In the genomic region with DNA sequence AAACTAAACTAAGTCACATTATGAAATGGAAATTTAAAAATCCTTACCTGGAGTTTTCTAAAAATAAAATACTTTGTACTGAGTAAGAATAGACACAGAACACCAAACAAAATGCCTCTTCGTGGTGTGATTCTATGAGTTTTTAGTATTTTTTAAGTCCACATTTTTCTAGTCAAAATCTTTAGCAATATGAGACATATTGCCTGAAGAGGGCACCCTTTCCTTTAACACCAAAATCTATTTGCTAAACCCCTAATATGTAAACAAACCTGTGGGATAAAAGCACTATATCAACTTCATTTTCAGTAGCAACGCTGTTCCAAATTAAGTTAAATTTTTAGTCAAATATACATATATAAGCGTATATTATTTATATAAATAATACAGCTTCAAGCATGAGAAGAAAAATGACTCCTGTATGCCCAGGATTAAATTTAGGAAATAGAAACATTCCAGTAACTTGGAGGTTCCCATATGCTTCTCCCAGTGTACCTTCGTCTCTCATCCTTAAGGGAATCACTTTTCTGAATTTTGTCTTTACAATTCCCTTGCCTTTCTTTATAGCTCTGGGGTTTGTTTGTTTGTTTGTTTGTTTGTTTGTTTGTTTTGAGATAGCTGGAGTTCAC, we compare ENCODE assay signal across 9 cellular contexts. TPM values are rescaled to one million over a fixed set of nuclear protein-coding genes. Genes with fewer than 3 reads are reported as not detected.
DNase-seq lines count a peak whose midpoint lies in the region; ATAC-seq, FAIRE-seq and TF ChIP-seq lines count a peak whose summit lies in the region.
"Had no signal": no experiment of that assay in that cellular context is flagged by ENCODE, and none has a peak within 500 bp of the region (broad histone marks: within the 10 kb centered on the region; RNA-seq: fewer than 3 reads in every experiment).

No MANE protein-coding gene starts in this region.

- no peak overlapping the region for H3K4me3 Mint-ChIP-seq in CD4-positive, alpha-beta T cell
- H3K4me3 Mint-ChIP-seq in neural progenitor cell: no peak overlapping the region

- H3F3A ChIP-seq in neural progenitor cell (ENCODE audit: low read depth): no peaks in the 10 kb centered on the region

- H3K36me3 ChIP-seq in OCI-LY3 (replicated peaks; ENCODE audit: low read depth, low read length): no peaks in the 10 kb centered on the region
- no peaks in the 10 kb centered on the region for H3K36me3 ChIP-seq in endothelial cell of umbilical vein (ENCODE audit: control insufficient read depth in 2 of 2, extremely low read depth in 1 of 2, insufficient read depth in 2 of 2, low read length in 2 of 2)
- no peaks in the 10 kb centered on the region for H3K36me3 ChIP-seq in neural progenitor cell
- H3K36me3 ChIP-seq in stomach: no peaks in the 10 kb centered on the region

- H3K9me3 ChIP-seq in CD4-positive, alpha-beta T cell (ENCODE audit: control insufficient read depth, low read length): no peaks in the 10 kb centered on the region
- H3K9me3 ChIP-seq in OCI-LY3 (ENCODE audit: insufficient read depth, low read length): no peaks in the 10 kb centered on the region
- no peaks in the 10 kb centered on the region for H3K9me3 ChIP-seq in endothelial cell of umbilical vein (replicated peaks; ENCODE audit: control insufficient read depth, insufficient read depth, low read length)
- H3K9me3 ChIP-seq in neural progenitor cell (ENCODE audit: low read depth): no peaks in the 10 kb centered on the region
- H3K9me3 ChIP-seq in stomach: no peaks in the 10 kb centered on the region

- TF ChIP-seq EP300 in stomach (IDR thresholded peaks at IDR 0.05): no peak

- no peak for FAIRE-seq in endothelial cell of umbilical vein (lab: Jason Lieb, UNC)

- H3K27me3 ChIP-seq in CD4-positive, alpha-beta T cell (ENCODE audit: control insufficient read depth, insufficient read depth, low read length): no peaks in the 10 kb centered on the region
- peaks cover 2% of the 10 kb centered on the region; the same call in 1 of the 2 replicates for H3K27me3 ChIP-seq in OCI-LY3 (ENCODE audit: low read depth, low read length)
- peaks cover 0 to 3% of the 10 kb centered on the region in 2 experiments for H3K27me3 ChIP-seq in endothelial cell of umbilical vein (ENCODE audit: control insufficient read depth in 2 of 2, insufficient read depth in 2 of 2, low read length in 2 of 2)
- H3K27me3 ChIP-seq in neural progenitor cell: no peaks in the 10 kb centered on the region
- no peaks in the 10 kb centered on the region for H3K27me3 ChIP-seq in stomach

- H3K27me3 Mint-ChIP-seq in CD4-positive, alpha-beta T cell: no peaks in the 10 kb centered on the region
- H3K27me3 Mint-ChIP-seq in neural progenitor cell (ENCODE audit: insufficient read depth, low read depth): no peaks in the 10 kb centered on the region

- peaks cover 12% of the 10 kb centered on the region for H3K4me1 ChIP-seq in OCI-LY3 (ENCODE audit: low read length)
- no peaks in the 10 kb centered on the region for H3K4me1 ChIP-seq in endothelial cell of umbilical vein (ENCODE audit: control insufficient read depth, extremely low read depth, insufficient read depth, low read length)
- no peaks in the 10 kb centered on the region for H3K4me1 ChIP-seq in neural progenitor cell
- no peaks in the 10 kb centered on the region for H3K4me1 ChIP-seq in stomach

- no peak for ATAC-seq in CD4-positive, alpha-beta T cell (ENCODE audit: poor library complexity)
- ATAC-seq in HG02885 (IDR thresholded peaks at IDR 0.05; ENCODE audit: poor library complexity, unreplicated experiment) (peak; percentile 41), GM21423 (IDR thresholded peaks at IDR 0.05; ENCODE audit: unreplicated experiment) (no peak)

- no peak overlapping the region for H3K27ac Mint-ChIP-seq in CD4-positive, alpha-beta T cell
- no peak overlapping the region for H3K27ac Mint-ChIP-seq in neural progenitor cell

- CTCF ChIA-PET in CD4-positive, alpha-beta T cell (lab: Charles Lee): interaction anchor here (1.9 kb wide), 1 partner anchor 232 kb away, joined by 8 read pairs; no protein-coding TSS in a partner anchor
- CTCF ChIA-PET in endothelial cell of umbilical vein (lab: Charles Lee): interaction anchor here (0.7 to 3.6 kb wide), 7 partner anchors 22 to 248 kb away, joined by 3 to 42 read pairs (median 4); no protein-coding TSS in a partner anchor

- TF ChIP-seq POLR2A in endothelial cell of umbilical vein (IDR thresholded peaks at IDR 0.05; ENCODE audit: low read depth, low read length) (no peak), stomach (IDR thresholded peaks at IDR 0.05) (no peak)

- intact Hi-C loops in CD4-positive, alpha-beta T cell (cut with DNase I, micrococcal nuclease): loop anchor here (1.0 to 5.0 kb wide), 2 partner anchors 89 to 232 kb away; partner anchors contain the start of gene TBC1D1 (in 1 of the 2)
- intact Hi-C loops in endothelial cell of umbilical vein (cut with micrococcal nuclease): loop anchor here (1.0 to 2.0 kb wide), 4 partner anchors 21 to 351 kb away; a partner anchor contains a TSS
- intact Hi-C loops in stomach (cut with DNase I; ENCODE audit: low total_unique reads): loop anchor here (10.0 kb wide), 1 partner anchor 231 kb away; no protein-coding TSS in a partner anchor

- no peak for DNase-seq in CD4-positive, alpha-beta T cell
- DNase-seq in endothelial cell of umbilical vein (ENCODE audit: low read depth, low spot score) (peak; percentile 74), neural progenitor cell (ENCODE audit: low spot score) (peak; percentile 27), ecto neural progenitor cell (ENCODE audit: low spot score) (no peak), stomach (no peak)

- no peak overlapping the region for H3K9ac ChIP-seq in OCI-LY3 (ENCODE audit: low read length)
- no peak overlapping the region for H3K9ac ChIP-seq in endothelial cell of umbilical vein (replicated peaks; ENCODE audit: extremely low read depth, insufficient read depth, low read length)
- no peak overlapping the region for H3K9ac ChIP-seq in neural progenitor cell

- no peak overlapping the region for H3K4me3 ChIP-seq in OCI-LY3 (ENCODE audit: low read length)
- H3K4me3 ChIP-seq in endothelial cell of umbilical vein (replicated peaks in 1 of 3; ENCODE audit: insufficient read depth in 1 of 3, low read depth in 1 of 3, low read length in 3 of 3): no peak overlapping the region
- no peak overlapping the region for H3K4me3 ChIP-seq in neural progenitor cell
- no peak overlapping the region for H3K4me3 ChIP-seq in stomach

- WGBS in stomach, 5 donors: 22 to 31% (median 26%) methylated on average over 4 of the region's 4 CpGs

- H2AFZ ChIP-seq in OCI-LY3 (ENCODE audit: low read depth, low read length): no peak overlapping the region
- no peak overlapping the region for H2AFZ ChIP-seq in endothelial cell of umbilical vein (ENCODE audit: low read depth, low read length)
- H2AFZ ChIP-seq in neural progenitor cell (replicated peaks): no peak overlapping the region

- H3K27ac ChIP-seq in CD4-positive, alpha-beta T cell (ENCODE audit: low read depth, low read length): no peak overlapping the region
- no peak overlapping the region for H3K27ac ChIP-seq in OCI-LY3 (ENCODE audit: low read length)
- H3K27ac ChIP-seq in endothelial cell of umbilical vein (ENCODE audit: insufficient read depth, low read depth, low read length): no peak overlapping the region
- no peak overlapping the region for H3K27ac ChIP-seq in neural progenitor cell
- no peak overlapping the region for H3K27ac ChIP-seq in stomach
- H3K27ac ChIP-seq: epithelial cell of prostate had no signal

- H4K20me1 ChIP-seq in OCI-LY3 (ENCODE audit: insufficient read depth, low read length) (no peaks in the 10 kb centered on the region), endothelial cell of umbilical vein (replicated peaks; ENCODE audit: control insufficient read depth, extremely low read depth, insufficient read depth, low read length) (no peaks in the 10 kb centered on the region), neural progenitor cell (ENCODE audit: low read depth) (no peaks in the 10 kb centered on the region)

- H3K9me1 ChIP-seq in endothelial cell of umbilical vein (replicated peaks; ENCODE audit: control insufficient read depth, extremely low read depth, insufficient read depth, low read length): no peaks in the 10 kb centered on the region

- no peaks in the 10 kb centered on the region for H3K9me3 Mint-ChIP-seq in CD4-positive, alpha-beta T cell
- H3K9me3 Mint-ChIP-seq in neural progenitor cell: no peaks in the 10 kb centered on the region

- H3K4me1 Mint-ChIP-seq in CD4-positive, alpha-beta T cell (ENCODE audit: low read depth): no peaks in the 10 kb centered on the region
- peaks cover 3% of the 10 kb centered on the region for H3K4me1 Mint-ChIP-seq in neural progenitor cell

- dilution Hi-C loops in endothelial cell of umbilical vein (cut with MboI; ENCODE audit: extremely low pct_ligation_motif_present, low sequenced_read_pairs): no loop called here

- H3K4me2 ChIP-seq in OCI-LY3 (ENCODE audit: low read length) (no peak overlapping the region), endothelial cell of umbilical vein (ENCODE audit: insufficient read depth, low read length) (no peak overlapping the region), neural progenitor cell (no peak overlapping the region)

- POLR2A ChIA-PET in CD4-positive, alpha-beta T cell (lab: Charles Lee): no interaction called here
- POLR2A ChIA-PET in endothelial cell of umbilical vein (lab: Charles Lee): no interaction called here

- TF ChIP-seq CTCF in CD4-positive, alpha-beta T cell (IDR thresholded peaks at IDR 0.05): peak; percentile 90
- TF ChIP-seq CTCF in OCI-LY3 (IDR thresholded peaks at IDR 0.05; ENCODE audit: low read depth, low read length) (peak; percentile 61), endothelial cell of umbilical vein (IDR thresholded peaks at IDR 0.05; ENCODE audit: extremely low read depth in 1 of 2, insufficient read depth in 1 of 2, low read depth in 1 of 2, low read length in 2 of 2) (peak in 1 of 2 donors; percentile 35), neural progenitor cell (IDR thresholded peaks at IDR 0.05) (peak; percentile 66), stomach (IDR thresholded peaks at IDR 0.05) (peak in 3 of 7 experiments; percentile 27 to 51 (median 40))

- BruUV-seq in endothelial cell of umbilical vein (replicated peaks; lab: Mats Ljungman, UMichigan): no TSS peak

- no peaks in the 10 kb centered on the region for H3K36me3 Mint-ChIP-seq in CD4-positive, alpha-beta T cell (ENCODE audit: low read depth)
- no peaks in the 10 kb centered on the region for H3K36me3 Mint-ChIP-seq in neural progenitor cell

- H3K79me2 ChIP-seq in OCI-LY3 (ENCODE audit: low read length): no peaks in the 10 kb centered on the region
- no peaks in the 10 kb centered on the region for H3K79me2 ChIP-seq in endothelial cell of umbilical vein (ENCODE audit: control insufficient read depth, insufficient read depth, low read length)
- no peaks in the 10 kb centered on the region for H3K79me2 ChIP-seq in neural progenitor cell (ENCODE audit: low read depth)

RNA-seq across cellular contexts. Expression of gene PGM2, which starts 23.0 kb away (rescaled TPM):
- 10 to 100 TPM; 10.7 to 11.8 TPM for total RNA-seq in CD4-positive, alpha-beta T cell
- total RNA-seq in endothelial cell of umbilical vein: 45.8 and 53.9 TPM in 2 replicates
- 11.2 and 17.9 TPM in 2 replicates for polyA plus RNA-seq in endothelial cell of umbilical vein
- 23.1 and 24.8 TPM in 2 replicates for polyA plus RNA-seq in endothelial cell of umbilical vein (2011; cell fraction: cytosol; rRNA removed)
- 42.4 and 43.4 TPM in 2 replicates for polyA plus RNA-seq in endothelial cell of umbilical vein (2011; cell fraction: nucleus; rRNA removed)
- 35.0 and 48.9 TPM in 2 replicates for polyA plus RNA-seq in endothelial cell of umbilical vein (2012)
- 17.2 and 19.2 TPM in 2 replicates for polyA minus RNA-seq in endothelial cell of umbilical vein
- polyA minus RNA-seq in endothelial cell of umbilical vein (2011; cell fraction: cytosol; rRNA and poly(A)+ RNA removed): 13.5 TPM
- polyA minus RNA-seq in endothelial cell of umbilical vein (2011; cell fraction: nucleus; rRNA and poly(A)+ RNA removed): 16.8 and 17.5 TPM in 2 replicates
- 16.3 and 20.1 TPM in 2 replicates for total RNA-seq in neural progenitor cell (ENCODE audit: low replicate concordance)
- total RNA-seq in stomach: 10 to 100 TPM in 4 of 5 donors, 1 to 10 TPM in 1; 8.7 to 53.1 (median 14.0) TPM
- 10 to 100 TPM in 1 of 3 donors, 1 to 10 TPM in 2; 7.4 to 16.8 (median 8.7) TPM for polyA plus RNA-seq in stomach

Comparison
In these comparisons a context has a peak if more than half of its experiments do, and no peak if none do; other contexts are left out.
1. DNase-seq: peak in endothelial cell of umbilical vein (single experiment) and neural progenitor cell (single experiment); none in CD4-positive, alpha-beta T cell (0 of 10), ecto neural progenitor cell (single experiment) and stomach (single experiment).